20 cellular contexts compared by ENCODE assay signal in the genomic region with DNA sequence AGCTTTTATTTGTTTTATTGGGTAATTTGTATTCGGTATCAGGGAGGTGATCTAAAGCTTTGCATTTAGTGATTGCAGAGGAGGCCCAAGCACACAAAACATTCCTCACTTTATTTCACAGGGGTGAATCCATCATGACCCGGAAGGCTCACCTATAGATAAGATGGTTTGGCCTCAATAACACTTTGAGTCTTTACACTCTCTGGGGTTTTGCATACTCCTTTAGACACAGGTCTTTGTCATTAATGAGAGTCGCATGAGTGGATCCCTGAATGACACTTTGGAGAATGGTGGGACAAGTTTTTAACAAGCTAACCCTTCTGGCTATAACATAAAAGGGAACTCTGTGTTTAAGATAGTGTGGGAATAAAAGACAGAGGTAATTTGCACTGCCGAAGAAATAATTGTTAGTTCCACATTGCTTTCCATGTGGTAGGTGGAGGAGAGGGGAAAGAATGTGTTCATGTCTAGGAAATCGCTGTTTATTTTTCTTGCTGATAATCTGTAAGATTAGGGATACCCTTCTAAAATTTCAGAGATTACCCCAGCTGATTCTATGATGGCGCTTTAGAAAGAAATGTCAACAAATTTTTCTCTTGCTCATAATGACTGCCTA.
"Had no signal": no experiment of that assay in that cellular context is flagged by ENCODE, and none has a peak within 500 bp of the region (broad histone marks: within the 10 kb centered on the region; RNA-seq: fewer than 3 reads in every experiment).

No MANE protein-coding gene starts in this region.

- H3K36me3 ChIP-seq: pancreas, right lobe of liver, suprapubic skin, vagina had no signal

- H3K27ac ChIP-seq: dorsolateral prefrontal cortex, pancreas, right lobe of liver, suprapubic skin, vagina had no signal

- H3K4me3 ChIP-seq: dorsolateral prefrontal cortex, lung, mucosa of descending colon, pancreas, right lobe of liver, suprapubic skin, vagina had no signal

- H3K9me3 ChIP-seq: mucosa of descending colon, pancreas, right lobe of liver, suprapubic skin, vagina had no signal

- DNase-seq: dorsolateral prefrontal cortex; effector CD4-positive, alpha-beta T cell; head of caudate nucleus; kidney; mucosa of descending colon; naive B cell; occipital lobe; pancreas; right lobe of liver; small intestine; stimulated activated CD4-positive, alpha-beta T cell treated with anti-CD3 and anti-CD28 coated beads, Interleukin-15, amount 100 ng/mL, for 24 hours; stimulated activated CD4-positive, alpha-beta T cell treated with anti-CD3 and anti-CD28 coated beads, Interleukin-2, amount 100 ng/mL, for 48 hours; stimulated activated naive CD4-positive, alpha-beta T cell; stimulated activated naive CD8-positive, alpha-beta T cell treated with anti-CD3 and anti-CD28 coated beads, Interleukin-15, amount 100 ng/mL, for 72 hours; trophoblast cell had no signal

- H3K27me3 ChIP-seq: dorsolateral prefrontal cortex, pancreas, right lobe of liver, suprapubic skin, vagina had no signal

- ATAC-seq: left lobe of liver; mucosa of descending colon; natural killer cell treated with Interleukin-12 subunit alpha and Interleukin-12 subunit beta and Interleukin-15 and Interleukin-18, amount 100 ng/mL, for 72 hours; pancreas; right lobe of liver; stimulated activated naive CD8-positive, alpha-beta T cell treated with anti-CD3 and anti-CD28 coated beads, Interleukin-15, amount 100 ng/mL, for 72 hours had no signal

- H3K4me1 ChIP-seq: pancreas, right lobe of liver, suprapubic skin, vagina had no signal
